25 cellular contexts compared by ENCODE assay signal in genomic region chr11:86500500-86501170, GRCh38.
DNase-seq lines count a peak whose midpoint lies in the region; ATAC-seq, FAIRE-seq and TF ChIP-seq lines count a peak whose summit lies in the region.
"Had no signal": no experiment of that assay in that cellular context is flagged by ENCODE, and none has a peak within 500 bp of the region (broad histone marks: within the 10 kb centered on the region; RNA-seq: fewer than 3 reads in every experiment).

No MANE protein-coding gene starts in this region.

- H3K9ac ChIP-seq in K562 (ENCODE audit: insufficient read depth in 1 of 2, low read depth in 2 of 2, low read length in 2 of 2): no peak overlapping the region
- H3K9ac ChIP-seq in parathyroid adenoma: no peak overlapping the region
- H3K9ac ChIP-seq: BLaER1 had no signal

- no peaks in the 10 kb centered on the region for H3K27me3 ChIP-seq in PC-9 (ENCODE audit: insufficient read depth, low read depth)
- peaks cover 8 to 9% of the 10 kb centered on the region in 2 experiments; a peak in 4 of 5 replicates for H3K27me3 ChIP-seq in K562 (ENCODE audit: control insufficient read depth in 2 of 2, insufficient read depth in 2 of 2, low read length in 2 of 2)
- no peaks in the 10 kb centered on the region for H3K27me3 ChIP-seq in parathyroid adenoma (ENCODE audit: control insufficient read depth, insufficient read depth, low read length)
- H3K27me3 ChIP-seq: BLaER1, MG63 had no signal

- H3F3A ChIP-seq in PC-9 (ENCODE audit: insufficient read depth, low read depth): peaks cover 49% of the 10 kb centered on the region

- H3K36me3 ChIP-seq in PC-9 (ENCODE audit: low read depth): peaks cover 7% of the 10 kb centered on the region; the same call in 1 of the 2 replicates
- no peaks in the 10 kb centered on the region for H3K36me3 ChIP-seq in K562 (ENCODE audit: control insufficient read depth, insufficient read depth, low read length)
- no peaks in the 10 kb centered on the region for H3K36me3 ChIP-seq in parathyroid adenoma (ENCODE audit: control insufficient read depth, insufficient read depth, low read length)
- H3K36me3 ChIP-seq: BLaER1, MG63 had no signal

- CTCF ChIA-PET in PC-9 (lab: Charles Lee): no interaction called here
- CTCF ChIA-PET in K562 (lab: Yijun Ruan, JAX; ENCODE audit: low intra/inter-chr PET ratio): no interaction called here

- TF ChIP-seq EP300 in K562 (IDR thresholded peaks at IDR 0.05; ENCODE audit: low read length): peak; percentile 52; the same call in 1 of the 2 replicates

- no peak for TF ChIP-seq CTCF in C4-2B (conservative IDR thresholded peaks at IDR 0.05)
- no peak for TF ChIP-seq CTCF in PC-9 (conservative IDR thresholded peaks at IDR 0.05)
- TF ChIP-seq CTCF in K562 (IDR thresholded peaks at IDR 0.05 in 2 of 3, conservative IDR thresholded peaks at IDR 0.05 in 1 of 3; ENCODE audit: insufficient read depth in 2 of 3, low read depth in 1 of 3, low read length in 3 of 3): no peak
- TF ChIP-seq CTCF in parathyroid adenoma (IDR thresholded peaks at IDR 0.05): no peak

- no peak overlapping the region for H2AFZ ChIP-seq in PC-9
- no peak overlapping the region for H2AFZ ChIP-seq in K562 (ENCODE audit: low read depth, low read length)
- no peak overlapping the region for H2AFZ ChIP-seq in parathyroid adenoma
- H2AFZ ChIP-seq: GM23338 had no signal

- 3% methylated on average over 3 of the region's 3 CpGs for WGBS in K562 (ENCODE audit: insufficient coverage, low coverage, missing lambda C conversion rate)

- H4K20me1 ChIP-seq in PC-9 (ENCODE audit: insufficient read depth) (no peaks in the 10 kb centered on the region), K562 (replicated peaks; ENCODE audit: control insufficient read depth, insufficient read depth, low read length) (peaks cover 6% of the 10 kb centered on the region)
- H4K20me1 ChIP-seq: BLaER1 had no signal

- H3K4me3 ChIP-seq in PC-9 (no peak overlapping the region), K562 (no peak overlapping the region), parathyroid adenoma (ENCODE audit: low read depth, low read length) (no peak overlapping the region)
- H3K4me3 ChIP-seq: BLaER1, GM12878, GM23338, MG63 had no signal

- no peaks in the 10 kb centered on the region for H3K79me2 ChIP-seq in PC-9 (ENCODE audit: low read depth)
- H3K79me2 ChIP-seq in K562 (ENCODE audit: control insufficient read depth, insufficient read depth, low read length): no peaks in the 10 kb centered on the region
- no peaks in the 10 kb centered on the region for H3K79me2 ChIP-seq in parathyroid adenoma

- H3K4me2 ChIP-seq in PC-9: peak overlapping the region; percentile 49
- peak overlapping the region; percentile 43; the same call in 1 of the 2 replicates for H3K4me2 ChIP-seq in K562 (ENCODE audit: insufficient read depth, low read length)
- peak overlapping the region; percentile 3 for H3K4me2 ChIP-seq in parathyroid adenoma (ENCODE audit: low read length)
- H3K4me2 ChIP-seq: BLaER1, GM23338 had no signal

- intact Hi-C loops in PC-9 (cut with micrococcal nuclease; ENCODE audit: unreplicated experiment) (no loop called here), K562 (cut with micrococcal nuclease) (no loop called here)

- no peaks in the 10 kb centered on the region for H3K9me1 ChIP-seq in K562 (ENCODE audit: control insufficient read depth, insufficient read depth, low read length)

- peak; percentile 62 for ATAC-seq in K562
- no peak for ATAC-seq in HG03571 (IDR thresholded peaks at IDR 0.05; ENCODE audit: unreplicated experiment)
- no peak for ATAC-seq in HG02763 (IDR thresholded peaks at IDR 0.05; ENCODE audit: unreplicated experiment)
- no peak for ATAC-seq in stimulated activated naive CD8-positive, alpha-beta T cell treated with anti-CD3 and anti-CD28 coated beads, Interleukin-15, Interleukin-2, amounts not matched to agents 100 U/mL and 50 U/mL, for 24 hours
- ATAC-seq: GM12878, GM23338 had no signal

- no peak for TF ChIP-seq RAD21 in K562 (CRISPR knock-in tag; conservative IDR thresholded peaks at IDR 0.05 in 1 of 2, IDR thresholded peaks at IDR 0.05 in 1 of 2)

- H3K27ac ChIP-seq in C4-2B: peak overlapping the region; percentile 42
- H3K27ac ChIP-seq in PC-9: peak overlapping the region; percentile 74
- no peak overlapping the region for H3K27ac ChIP-seq in K562 (ENCODE audit: extremely low read depth, low read depth, low read length)
- peak overlapping the region; percentile 79 for H3K27ac ChIP-seq in parathyroid adenoma
- H3K27ac ChIP-seq: BLaER1 had no signal

- FAIRE-seq in K562 (lab: Jason Lieb, UNC): peak; percentile 46
- FAIRE-seq: GM12878 had no signal

- TF ChIP-seq POLR2A in K562 (conservative IDR thresholded peaks at IDR 0.05): no peak

- H3K4me1 ChIP-seq in PC-9 (replicated peaks; ENCODE audit: insufficient read depth): peaks cover 53% of the 10 kb centered on the region
- peaks cover 3 to 18% of the 10 kb centered on the region in 2 experiments for H3K4me1 ChIP-seq in K562 (replicated peaks in 1 of 2; ENCODE audit: control insufficient read depth in 2 of 2, insufficient read depth in 2 of 2, low read length in 2 of 2)
- peaks cover 16% of the 10 kb centered on the region for H3K4me1 ChIP-seq in parathyroid adenoma
- H3K4me1 ChIP-seq: BLaER1 had no signal

- DNase-seq in PC-9 (no peak), K562 (ENCODE audit: extremely low read depth in 1 of 4, low spot score in 3 of 4) (peak in 2 of 4 experiments; percentile 29 to 36)
- DNase-seq in stimulated activated naive CD8-positive, alpha-beta T cell treated with anti-CD3 and anti-CD28 coated beads, Interleukin-15, Interleukin-2, amounts not matched to agents 100 U/mL and 50 U/mL, for 24 hours: no peak
- DNase-seq: CD4-positive, alpha-beta memory T cell; DND-41; HCEC 1CT; IMR-90; Karpas-422; MG63; NCI-H1048; NCI-H1436 treated with DMSO at 0.1 percent for 48 hours; NCI-H1930; NCI-H524; NCI-H82; RPMI8226; SHP77; SW 1271 had no signal

- H3K9me2 ChIP-seq in PC-9 (ENCODE audit: insufficient read depth): no peaks in the 10 kb centered on the region

- BruUV-seq in PC-9 (replicated peaks; lab: Mats Ljungman, UMichigan) (no TSS peak), K562 (replicated peaks; lab: Mats Ljungman, UMichigan) (no TSS peak)

- H3K9me3 ChIP-seq in PC-9 (ENCODE audit: insufficient read depth, low read depth) (0 out of 2 replicates have a peak, but pooled peaks cover 3% of the 10 kb centered on the region), K562 (replicated peaks; ENCODE audit: control insufficient read depth, insufficient read depth, low read depth, low read length) (no peaks in the 10 kb centered on the region), parathyroid adenoma (ENCODE audit: control insufficient read depth, low read length) (no peaks in the 10 kb centered on the region)
- H3K9me3 ChIP-seq: BLaER1, Caco-2, MG63 had no signal

- POLR2A ChIA-PET in PC-9 (lab: Charles Lee; ENCODE audit: unreplicated experiment) (interaction anchor here (0.6 kb wide), 1 partner anchor 67 kb away, joined by 3 read pairs; no protein-coding TSS in a partner anchor), K562 (lab: Yijun Ruan, JAX) (no interaction called here)

- in situ Hi-C loops in K562 (cut with MboI): no loop called here

TF ChIP-seq in K562, 482 proteins besides CTCF, POLR2A, EP300 and RAD21 (continues in another document):
- peak; percentile 85 for TF ChIP-seq ARID1B (IDR thresholded peaks at IDR 0.05)
- TF ChIP-seq KLF1 (tag; IDR thresholded peaks at IDR 0.05): no peak
- no peak for TF ChIP-seq ZNF280A (IDR thresholded peaks at IDR 0.05; ENCODE audit: low read depth, partially characterized antibody)
- TF ChIP-seq ZBTB7A (IDR thresholded peaks at IDR 0.05; ENCODE audit: borderline replicate concordance, control insufficient read depth, low read depth, low read length): no peak
- no peak for TF ChIP-seq LEF1 (IDR thresholded peaks at IDR 0.05)
- peak; percentile 69 for TF ChIP-seq MTA2 (IDR thresholded peaks at IDR 0.05; ENCODE audit: low read depth)
- TF ChIP-seq POU5F1 (IDR thresholded peaks at IDR 0.05; ENCODE audit: borderline replicate concordance, low read depth, low read length, partially characterized antibody): no peak
- TF ChIP-seq THRA (IDR thresholded peaks at IDR 0.05): no peak
- TF ChIP-seq RBM17 (IDR thresholded peaks at IDR 0.05; ENCODE audit: borderline replicate concordance, low read depth, low read length): no peak
- no peak for TF ChIP-seq ARID3B (CRISPR knock-in tag; IDR thresholded peaks at IDR 0.05; ENCODE audit: borderline replicate concordance)
- no peak for TF ChIP-seq SETDB1 (IDR thresholded peaks at IDR 0.05; ENCODE audit: low read length)
